Comparison of ENCODE assay signal across 17 cellular contexts in genomic region chr15:47513496-47513895, GRCh38.
DNase-seq lines count a peak whose midpoint lies in the region; ATAC-seq and TF ChIP-seq lines count a peak whose summit lies in the region.
"Had no signal": no experiment of that assay in that cellular context is flagged by ENCODE, and none has a peak within 500 bp of the region (broad histone marks: within the 10 kb centered on the region; RNA-seq: fewer than 3 reads in every experiment).

No MANE protein-coding gene starts in this region.

- H3K4me1 ChIP-seq in mammary epithelial cell (ENCODE audit: insufficient read depth, low read length): peaks cover 21% of the 10 kb centered on the region
- peaks cover 24% of the 10 kb centered on the region for H3K4me1 ChIP-seq in PC-3 (ENCODE audit: insufficient read depth, low read length)
- H3K4me1 ChIP-seq in aorta (ENCODE audit: control insufficient read depth in 1 of 2, insufficient read depth in 2 of 2, low read length in 2 of 2): peaks cover 0 to 3% of the 10 kb centered on the region in 2 donors

- H3K9me3 ChIP-seq in mammary epithelial cell (replicated peaks; ENCODE audit: insufficient read depth, low read length) (no peaks in the 10 kb centered on the region), PC-3 (ENCODE audit: low read length) (no peaks in the 10 kb centered on the region), aorta (ENCODE audit: control insufficient read depth, low read length) (peaks cover 1% of the 10 kb centered on the region)

- no peak overlapping the region for H3K4me3 ChIP-seq in mammary epithelial cell (replicated peaks in 1 of 3; ENCODE audit: insufficient read depth in 1 of 3, low read depth in 2 of 3, low read length in 3 of 3)
- peak overlapping the region; percentile 42; the same call in 1 of the 2 replicates for H3K4me3 ChIP-seq in PC-3 (ENCODE audit: low read length)
- H3K4me3 ChIP-seq in aorta (ENCODE audit: low read length in 2 of 2): no peak overlapping the region
- H3K4me3 ChIP-seq: GM23338 had no signal

- peak overlapping the region; percentile 24 for H2AFZ ChIP-seq in mammary epithelial cell (ENCODE audit: low read depth, low read length)
- no peak overlapping the region for H2AFZ ChIP-seq in PC-3 (ENCODE audit: low read length)
- H2AFZ ChIP-seq: GM23338 had no signal

- H3K79me2 ChIP-seq in mammary epithelial cell (ENCODE audit: insufficient read depth, low read length) (no peaks in the 10 kb centered on the region), PC-3 (ENCODE audit: low read length) (no peaks in the 10 kb centered on the region)

- no peak for ATAC-seq in PC-3
- no peak for ATAC-seq in aorta (ENCODE audit: low FRiP score)
- ATAC-seq in HG03520 (IDR thresholded peaks at IDR 0.05; ENCODE audit: unreplicated experiment): no peak
- ATAC-seq: CD8-positive, alpha-beta T cell; GM23338; Panc1; Right ventricle myocardium inferior had no signal

- dilution Hi-C loops in mammary epithelial cell (cut with HindIII; ENCODE audit: low sequenced_read_pairs): no loop called here

- H4K20me1 ChIP-seq in mammary epithelial cell (ENCODE audit: insufficient read depth, low read length) (no peaks in the 10 kb centered on the region), PC-3 (ENCODE audit: low read length) (no peaks in the 10 kb centered on the region)

- CTCF ChIA-PET in mammary epithelial cell (lab: Charles Lee; ENCODE audit: low non-redundant PET) (no interaction called here), MCF 10A (lab: Yijun Ruan, JAX) (interaction anchor here (0.5 to 0.7 kb wide), 2 partner anchors 12 to 40 kb away, joined by 3 to 4 read pairs; no protein-coding TSS in a partner anchor), PC-3 (lab: Charles Lee) (no interaction called here)

- H3K4me2 ChIP-seq in mammary epithelial cell (ENCODE audit: insufficient read depth, low read depth, low read length) (no peak overlapping the region), PC-3 (ENCODE audit: low read length) (peak overlapping the region; percentile 65)
- H3K4me2 ChIP-seq: GM23338 had no signal

- peak overlapping the region; percentile 17 for H3K27ac ChIP-seq in mammary epithelial cell (ENCODE audit: insufficient read depth, low read depth, low read length)
- H3K27ac ChIP-seq in PC-3 (ENCODE audit: low read length): peak overlapping the region; percentile 67
- H3K27ac ChIP-seq in aorta (ENCODE audit: low read depth in 1 of 2, low read length in 2 of 2): no peak overlapping the region
- H3K27ac ChIP-seq: 22Rv1 had no signal

- peaks cover 4% of the 10 kb centered on the region for H3F3A ChIP-seq in PC-3 (ENCODE audit: low read length, unreplicated experiment)

- WGBS in mammary epithelial cell (ENCODE audit: low coverage, missing lambda C conversion rate): 98% methylated on average over 5 of the region's 5 CpGs
- 95 to 96% methylated on average over 5 of the region's 5 CpGs for WGBS in aorta, 2 donors

- DNase-seq in mammary epithelial cell: no peak
- no peak for DNase-seq in MCF 10A (ENCODE audit: unreplicated experiment)
- DNase-seq in PC-3: no peak
- peak; percentile 90 for DNase-seq in fibroblast of peridontal ligament (ENCODE audit: extremely low read depth)
- DNase-seq in aorta: no peak
- DNase-seq in activated T-cell treated with anti-CD3 and anti-CD28 coated beads, Interleukin-2, amount 50 U/mL, for 1 hour: no peak
- DNase-seq in NCI-H748 treated with DMSO at 0.1 percent for 48 hours (lab: John Stamatoyannopoulos, UW): no peak
- DNase-seq: CD8-positive, alpha-beta T cell; DMS79 treated with DMSO at 0.1 percent for 48 hours; KG1; NCI-H1092 treated with DMSO at 0.1 percent for 48 hours; NCI-H187 had no signal

- peaks cover 7% of the 10 kb centered on the region for H3K9me3 Mint-ChIP-seq in MCF 10A (ENCODE audit: unreplicated experiment)
- H3K9me3 Mint-ChIP-seq: CD8-positive, alpha-beta T cell had no signal

- H3K4me3 Mint-ChIP-seq in MCF 10A (ENCODE audit: unreplicated experiment): no peak overlapping the region
- H3K4me3 Mint-ChIP-seq: CD8-positive, alpha-beta T cell; GM23338 had no signal

- no peaks in the 10 kb centered on the region for H3K36me3 Mint-ChIP-seq in MCF 10A (ENCODE audit: insufficient read depth, unreplicated experiment)
- H3K36me3 Mint-ChIP-seq: CD8-positive, alpha-beta T cell had no signal

- TF ChIP-seq CTCF in mammary epithelial cell (conservative IDR thresholded peaks at IDR 0.05 in 1 of 2, IDR thresholded peaks at IDR 0.05 in 1 of 2; ENCODE audit: extremely low read depth in 1 of 2, insufficient read depth in 1 of 2, low read depth in 1 of 2, low read length in 2 of 2): no peak
- TF ChIP-seq CTCF in MCF 10A (IDR thresholded peaks at IDR 0.05; ENCODE audit: unreplicated experiment): no peak
- no peak for TF ChIP-seq CTCF in PC-3 (conservative IDR thresholded peaks at IDR 0.05; ENCODE audit: low read depth, low read length)

- no peaks in the 10 kb centered on the region for H3K27me3 Mint-ChIP-seq in MCF 10A (ENCODE audit: insufficient read depth, unreplicated experiment)

- H3K27me3 ChIP-seq in mammary epithelial cell (ENCODE audit: insufficient read depth, low read length) (no peaks in the 10 kb centered on the region), PC-3 (ENCODE audit: low read length) (no peaks in the 10 kb centered on the region), aorta (ENCODE audit: control insufficient read depth in 1 of 2, insufficient read depth in 2 of 2, low read length in 1 of 2) (no peaks in the 10 kb centered on the region)

- H3K36me3 ChIP-seq in mammary epithelial cell (ENCODE audit: insufficient read depth, low read length): no peaks in the 10 kb centered on the region
- H3K36me3 ChIP-seq in PC-3 (ENCODE audit: low read depth, low read length): no peaks in the 10 kb centered on the region
- H3K36me3 ChIP-seq in aorta (ENCODE audit: control insufficient read depth in 1 of 2, insufficient read depth in 2 of 2, low read length in 1 of 2): no peaks in the 10 kb centered on the region

- no peaks in the 10 kb centered on the region for H3K9me2 ChIP-seq in PC-3 (replicated peaks; ENCODE audit: low read length)

- no peak overlapping the region for H3K27ac Mint-ChIP-seq in MCF 10A (ENCODE audit: low read depth, unreplicated experiment)
- H3K27ac Mint-ChIP-seq: CD8-positive, alpha-beta T cell; GM23338 had no signal

- intact Hi-C loops in mammary epithelial cell (cut with micrococcal nuclease) (no loop called here), MCF 10A (cut with micrococcal nuclease) (no loop called here), PC-3 (cut with micrococcal nuclease) (no loop called here), aorta (cut with DNase I) (no loop called here)

- no TSS peak for BruUV-seq in mammary epithelial cell (replicated peaks; lab: Mats Ljungman, UMichigan)
- no TSS peak for BruUV-seq in MCF 10A (replicated peaks; lab: Mats Ljungman, UMichigan)
- BruUV-seq in PC-3 (replicated peaks; lab: Mats Ljungman, UMichigan): no TSS peak

- no peak overlapping the region for H3K9ac ChIP-seq in mammary epithelial cell (ENCODE audit: insufficient read depth, low read length)
- no peak overlapping the region for H3K9ac ChIP-seq in PC-3 (ENCODE audit: low read length)

- in situ Hi-C loops in mammary epithelial cell (cut with MboI; ENCODE audit: low sequenced_read_pairs in 2 of 2): loop anchor here in 1 of 2 donors (25.0 kb wide), 1 partner anchor 449 kb away; no protein-coding TSS in a partner anchor

- H3K4me1 Mint-ChIP-seq in MCF 10A (ENCODE audit: insufficient read depth, unreplicated experiment): no peaks in the 10 kb centered on the region
- H3K4me1 Mint-ChIP-seq: GM23338 had no signal

- POLR2A ChIA-PET in MCF 10A (lab: Yijun Ruan, JAX): interaction anchor here (1.0 kb wide), 1 partner anchor 449 kb away, joined by 3 read pairs; no protein-coding TSS in a partner anchor
- POLR2A ChIA-PET in PC-3 (lab: Charles Lee; ENCODE audit: unreplicated experiment): no interaction called here

Comparison
In these comparisons a context has a peak if more than half of its experiments do, and no peak if none do; other contexts are left out.
1. H3K27ac ChIP-seq: peak in mammary epithelial cell (single experiment) and PC-3 (single experiment); none in aorta (0 of 2).